ENCODE assay signal across 10 cellular contexts in genomic region chr5:142235050-142235797, GRCh38.
A peak's percentile ranks its signal among the peaks of the same experiment; 100 is the strongest.
DNase-seq lines count a peak whose midpoint lies in the region; ATAC-seq and TF ChIP-seq lines count a peak whose summit lies in the region.
"Had no signal": no experiment of that assay in that cellular context is flagged by ENCODE, and none has a peak within 500 bp of the region (broad histone marks: within the 10 kb centered on the region; RNA-seq: fewer than 3 reads in every experiment).

No MANE protein-coding gene starts in this region.

- H3K36me3 ChIP-seq in WERI-Rb-1 (no peaks in the 10 kb centered on the region), psoas muscle (ENCODE audit: insufficient read depth in 1 of 2, low read depth in 1 of 2) (no peaks in the 10 kb centered on the region)
- H3K36me3 ChIP-seq: adrenal gland had no signal

- H3K27ac ChIP-seq in WERI-Rb-1, result peak overlapping the region; percentile 83
- no peak overlapping the region for H3K27ac ChIP-seq in foreskin keratinocyte
- H3K27ac ChIP-seq in psoas muscle, result no peak overlapping the region
- no peak overlapping the region for H3K27ac ChIP-seq in substantia nigra (ENCODE audit: low read depth, low read length, poor library complexity, severe bottlenecking)
- H3K27ac ChIP-seq: adrenal gland had no signal

- intact Hi-C loops in psoas muscle (cut with DNase I), result no loop called here

- DNase-seq in HT1080 (ENCODE audit: low read depth) (peak; percentile 51), WERI-Rb-1 (peak; percentile 42), foreskin keratinocyte (peak in 1 of 2 donors; percentile 45), globus pallidus (ENCODE audit: low spot score) (no peak), psoas muscle (no peak), substantia nigra (lab: John Stamatoyannopoulos, UW) (no peak)
- DNase-seq in stimulated activated CD4-positive, alpha-beta T cell treated with anti-CD3 and anti-CD28 coated beads, Interleukin-2, amount 100 ng/mL, for 24 hours, result peak; percentile 18 to 32
- DNase-seq: naive B cell, T-helper 17 cell had no signal

- H3K4me1 ChIP-seq in foreskin keratinocyte (no peaks in the 10 kb centered on the region), psoas muscle (no peaks in the 10 kb centered on the region)
- H3K4me1 ChIP-seq: adrenal gland had no signal

- TF ChIP-seq CTCF in WERI-Rb-1 (IDR thresholded peaks at IDR 0.05; ENCODE audit: low read depth, low read length), result no peak
- TF ChIP-seq CTCF in foreskin keratinocyte (conservative IDR thresholded peaks at IDR 0.05), result no peak
- no peak for TF ChIP-seq CTCF in psoas muscle (IDR thresholded peaks at IDR 0.05)

- peak overlapping the region; percentile 10; the same call in 1 of the 2 replicates for H3K4me3 ChIP-seq in WERI-Rb-1 (ENCODE audit: low read depth, low read length)
- no peak overlapping the region for H3K4me3 ChIP-seq in psoas muscle
- H3K4me3 ChIP-seq: adrenal gland had no signal

- H3K27me3 ChIP-seq in WERI-Rb-1 (ENCODE audit: insufficient read depth, low read depth, severe bottlenecking), result no peaks in the 10 kb centered on the region
- no peaks in the 10 kb centered on the region for H3K27me3 ChIP-seq in foreskin keratinocyte
- peaks cover 0 to 5% (median 2%) of the 10 kb centered on the region in 3 donors for H3K27me3 ChIP-seq in psoas muscle (ENCODE audit: insufficient read depth in 3 of 3, low read length in 2 of 3)
- H3K27me3 ChIP-seq: adrenal gland had no signal

- ATAC-seq in foreskin keratinocyte (peak; percentile 73), psoas muscle (no peak)
- ATAC-seq: T-helper 17 cell had no signal

- WGBS in psoas muscle, 3 donors, result 36 to 40% (median 39%) methylated on average over 11 to 14 of the region's 14 CpGs

- H3K9me3 ChIP-seq in WERI-Rb-1 (ENCODE audit: severe bottlenecking) (no peaks in the 10 kb centered on the region), psoas muscle (no peaks in the 10 kb centered on the region)
- H3K9me3 ChIP-seq: adrenal gland had no signal

Comparison
In these comparisons a context has a peak if more than half of its experiments do, and no peak if none do; other contexts are left out.
1. DNase-seq: peak in HT1080 (single experiment), WERI-Rb-1 (single experiment) and stimulated activated CD4-positive, alpha-beta T cell treated with anti-CD3 and anti-CD28 coated beads, Interleukin-2, amount 100 ng/mL, for 24 hours (2 of 2); none in globus pallidus (single experiment), psoas muscle (0 of 2) and substantia nigra (0 of 49).